In the genomic region with DNA sequence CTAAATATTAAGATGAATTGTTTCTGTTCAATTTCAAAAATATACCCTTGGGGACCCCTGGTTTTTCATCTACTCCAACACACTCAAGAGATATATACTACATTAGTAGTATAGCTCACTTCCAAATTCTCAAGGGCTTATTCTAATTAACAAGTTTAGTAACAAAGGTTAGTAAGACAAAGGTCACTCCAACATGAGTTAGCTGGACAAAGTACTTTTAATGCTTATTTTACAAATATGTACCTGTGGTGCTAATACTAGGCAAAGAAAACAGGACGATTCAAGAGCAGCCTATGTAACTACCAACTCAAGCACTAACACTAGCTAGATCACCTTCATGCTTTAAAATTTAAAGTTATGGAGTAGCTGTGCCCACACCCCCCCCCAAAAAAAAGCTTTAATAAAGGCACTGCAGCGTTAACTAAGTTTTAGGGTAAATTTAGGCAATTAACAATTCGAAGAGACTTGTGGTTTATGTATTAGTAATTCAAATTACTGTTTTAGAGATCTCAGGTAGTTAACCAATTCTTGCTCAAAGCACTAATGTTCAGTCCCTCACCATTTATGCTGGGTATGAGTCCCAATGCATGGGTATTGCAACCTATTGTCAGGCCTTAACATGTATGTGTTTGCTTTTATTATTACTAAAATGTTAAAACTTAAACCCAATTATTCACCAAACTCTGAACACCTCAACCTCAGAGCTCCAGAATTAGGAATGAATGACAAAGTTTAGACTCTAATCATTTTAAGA, we compare ENCODE assay signal across 19 cellular contexts. TPM values are rescaled to one million over a fixed set of nuclear protein-coding genes. Genes with fewer than 3 reads are reported as not detected.
DNase-seq lines count a peak whose midpoint lies in the region; ATAC-seq, FAIRE-seq and TF ChIP-seq lines count a peak whose summit lies in the region.
"Had no signal": no experiment of that assay in that cellular context is flagged by ENCODE, and none has a peak within 500 bp of the region (broad histone marks: within the 10 kb centered on the region; RNA-seq: fewer than 3 reads in every experiment).

No MANE protein-coding gene starts in this region.

- no peaks in the 10 kb centered on the region for H3K27me3 ChIP-seq in naive thymus-derived CD4-positive, alpha-beta T cell (ENCODE audit: control insufficient read depth in 2 of 2, insufficient read depth in 2 of 2, low read length in 2 of 2)
- H3K27me3 ChIP-seq: left lung, stomach, uterus had no signal

- peaks cover 53% of the 10 kb centered on the region for H3K4me1 Mint-ChIP-seq in T-helper 2 cell treated with Interferon-gamma antibody and Interleukin-4, amounts not matched to agents 5 μg/mL and 100 μg/mL, for 36 hours (ENCODE audit: low read depth)
- peaks cover 74% of the 10 kb centered on the region for H3K4me1 Mint-ChIP-seq in activated naive CD8-positive, alpha-beta T cell treated with anti-CD3 and anti-CD28 coated beads, Interleukin-2, amount 50 U/mL, for 24 hours
- H3K4me1 Mint-ChIP-seq in naive thymus-derived CD4-positive, alpha-beta T cell = peaks cover 39 to 96% (median 79%) of the 10 kb centered on the region in 7 donors

- H3K4me2 ChIP-seq in OCI-LY7 (ENCODE audit: low read length) = no peak overlapping the region

- TF ChIP-seq CTCF in D721Med (IDR thresholded peaks at IDR 0.05; ENCODE audit: insufficient read depth, missing control alignments) = no peak
- no peak for TF ChIP-seq CTCF in OCI-LY7 (conservative IDR thresholded peaks at IDR 0.05; ENCODE audit: low read length)

- no peaks in the 10 kb centered on the region for H3K9me3 Mint-ChIP-seq in T-helper 2 cell treated with Interferon-gamma antibody and Interleukin-4, amounts not matched to agents 5 μg/mL and 100 μg/mL, for 36 hours
- H3K9me3 Mint-ChIP-seq in activated naive CD8-positive, alpha-beta T cell treated with anti-CD3 and anti-CD28 coated beads, Interleukin-2, amount 50 U/mL, for 24 hours = no peaks in the 10 kb centered on the region
- H3K9me3 Mint-ChIP-seq in naive thymus-derived CD4-positive, alpha-beta T cell = no peaks in the 10 kb centered on the region

- no peak overlapping the region for H3K4me3 Mint-ChIP-seq in T-helper 2 cell treated with Interferon-gamma antibody and Interleukin-4, amounts not matched to agents 5 μg/mL and 100 μg/mL, for 36 hours
- no peak overlapping the region for H3K4me3 Mint-ChIP-seq in activated naive CD8-positive, alpha-beta T cell treated with anti-CD3 and anti-CD28 coated beads, Interleukin-2, amount 50 U/mL, for 24 hours
- H3K4me3 Mint-ChIP-seq in naive thymus-derived CD4-positive, alpha-beta T cell = no peak overlapping the region

- FAIRE-seq in D721Med (lab: Jason Lieb, UNC) = peak; percentile 16
- FAIRE-seq: A204.1 had no signal

- CTCF ChIA-PET in naive thymus-derived CD4-positive, alpha-beta T cell (lab: Charles Lee) = interaction anchor here (1.4 kb wide), 1 partner anchor 11 kb away, joined by 3 read pairs; no protein-coding TSS in a partner anchor
- CTCF ChIA-PET in OCI-LY7 (lab: Charles Lee; ENCODE audit: unreplicated experiment) = no interaction called here

- no peaks in the 10 kb centered on the region for H3K9me2 ChIP-seq in OCI-LY7 (ENCODE audit: insufficient read depth, low read length)

- POLR2A ChIA-PET in naive thymus-derived CD4-positive, alpha-beta T cell (lab: Charles Lee) = interaction anchor here (29.6 to 30.7 kb wide), 2 partner anchors 7 to 8 kb away, joined by 1419 read pairs; a partner anchor contains a TSS
- POLR2A ChIA-PET in OCI-LY7 (lab: Charles Lee) = interaction anchor here (0.6 to 4.9 kb wide), 12 partner anchors 9 to 936 kb away, joined by 3 to 40 read pairs (median 7); a partner anchor contains a TSS

- H3K36me3 Mint-ChIP-seq in T-helper 2 cell treated with Interferon-gamma antibody and Interleukin-4, amounts not matched to agents 5 μg/mL and 100 μg/mL, for 36 hours (ENCODE audit: low read depth) = peaks cover 81% of the 10 kb centered on the region
- peaks cover 91% of the 10 kb centered on the region for H3K36me3 Mint-ChIP-seq in activated naive CD8-positive, alpha-beta T cell treated with anti-CD3 and anti-CD28 coated beads, Interleukin-2, amount 50 U/mL, for 24 hours (ENCODE audit: low read depth)
- peaks cover 0 to 63% (median 51%) of the 10 kb centered on the region in 5 donors for H3K36me3 Mint-ChIP-seq in naive thymus-derived CD4-positive, alpha-beta T cell

- H3K27me3 Mint-ChIP-seq in T-helper 2 cell treated with Interferon-gamma antibody and Interleukin-4, amounts not matched to agents 5 μg/mL and 100 μg/mL, for 36 hours (ENCODE audit: low read depth) = no peaks in the 10 kb centered on the region
- no peaks in the 10 kb centered on the region for H3K27me3 Mint-ChIP-seq in activated naive CD8-positive, alpha-beta T cell treated with anti-CD3 and anti-CD28 coated beads, Interleukin-2, amount 50 U/mL, for 24 hours
- no peaks in the 10 kb centered on the region for H3K27me3 Mint-ChIP-seq in naive thymus-derived CD4-positive, alpha-beta T cell

- H3K79me2 ChIP-seq in OCI-LY7 (ENCODE audit: insufficient read depth, low read depth, low read length) = peaks cover 81% of the 10 kb centered on the region

- peak overlapping the region; percentile 45 for H3K27ac Mint-ChIP-seq in T-helper 2 cell treated with Interferon-gamma antibody and Interleukin-4, amounts not matched to agents 5 μg/mL and 100 μg/mL, for 36 hours
- H3K27ac Mint-ChIP-seq in activated naive CD8-positive, alpha-beta T cell treated with anti-CD3 and anti-CD28 coated beads, Interleukin-2, amount 50 U/mL, for 24 hours = peak overlapping the region; percentile 39
- H3K27ac Mint-ChIP-seq in naive thymus-derived CD4-positive, alpha-beta T cell = peak overlapping the region in 7 of 9 donors; percentile 4 to 78 (median 56)

- DNase-seq in T-helper 2 cell treated with Interferon-gamma antibody and Interleukin-4, amounts not matched to agents 5 μg/mL and 100 μg/mL, for 36 hours (ENCODE audit: low spot score) = no peak
- DNase-seq in T-helper 2 cell = no peak
- DNase-seq in D721Med (ENCODE audit: insufficient read length, low spot score) = no peak
- DNase-seq in activated naive CD8-positive, alpha-beta T cell treated with anti-CD3 and anti-CD28 coated beads, Interleukin-2, amount 50 U/mL, for 24 hours = no peak
- no peak for DNase-seq in naive thymus-derived CD4-positive, alpha-beta T cell
- no peak for DNase-seq in OCI-LY7 (ENCODE audit: low spot score)
- no peak for DNase-seq in NCI-H2196 treated with DMSO at 0.1 percent for 48 hours (lab: John Stamatoyannopoulos, UW; ENCODE audit: unreplicated experiment)
- DNase-seq in DMS 273 (lab: John Stamatoyannopoulos, UW; ENCODE audit: unreplicated experiment) = no peak
- DNase-seq: activated CD4-positive, alpha-beta T cell treated with anti-CD3 and anti-CD28 coated beads for 48 hours; activated T-cell treated with anti-CD3 and anti-CD28 coated beads, Interleukin-2, amount 50 U/mL, for 48 hours; amniotic stem cell; left lung; NCI-H1694; stomach; T-helper 9 cell; uterus had no signal

- no peak overlapping the region for H2AFZ ChIP-seq in OCI-LY7 (ENCODE audit: low read length)

- H3K4me3 ChIP-seq in naive thymus-derived CD4-positive, alpha-beta T cell (ENCODE audit: low read length) = no peak overlapping the region
- no peak overlapping the region for H3K4me3 ChIP-seq in OCI-LY7 (ENCODE audit: low read depth, low read length, poor library complexity, severe bottlenecking)
- H3K4me3 ChIP-seq: left lung, prostate gland, stomach, uterus had no signal

- peaks cover 25 to 30% of the 10 kb centered on the region in 2 donors for H3K4me1 ChIP-seq in naive thymus-derived CD4-positive, alpha-beta T cell (ENCODE audit: control insufficient read depth in 2 of 2, insufficient read depth in 2 of 2, low read length in 2 of 2)
- H3K4me1 ChIP-seq in OCI-LY7 (ENCODE audit: insufficient read depth, low read length, poor library complexity, severe bottlenecking) = peaks cover 4% of the 10 kb centered on the region
- H3K4me1 ChIP-seq: prostate gland, uterus had no signal

- no peak overlapping the region for H3K27ac ChIP-seq in naive thymus-derived CD4-positive, alpha-beta T cell (ENCODE audit: low read depth, low read length)
- H3K27ac ChIP-seq in OCI-LY7 (ENCODE audit: low read depth, low read length, poor library complexity, severe bottlenecking) = no peak overlapping the region
- H3K27ac ChIP-seq: C4-2B, prostate gland, uterus had no signal

- H3K9me3 ChIP-seq in naive thymus-derived CD4-positive, alpha-beta T cell (ENCODE audit: control insufficient read depth in 2 of 3, low read length in 3 of 3) = no peaks in the 10 kb centered on the region
- no peaks in the 10 kb centered on the region for H3K9me3 ChIP-seq in OCI-LY7 (ENCODE audit: low read length)
- H3K9me3 ChIP-seq: left lung, prostate gland, stomach, uterus had no signal

- intact Hi-C loops in naive thymus-derived CD4-positive, alpha-beta T cell (cut with micrococcal nuclease) = no loop called here
- intact Hi-C loops in OCI-LY7 (cut with micrococcal nuclease; ENCODE audit: unreplicated experiment) = no loop called here

- peaks cover 10 to 40% (median 29%) of the 10 kb centered on the region in 3 experiments for H3K36me3 ChIP-seq in naive thymus-derived CD4-positive, alpha-beta T cell (ENCODE audit: control insufficient read depth in 2 of 3, insufficient read depth in 3 of 3, low read length in 3 of 3)
- peaks cover 100% of the 10 kb centered on the region for H3K36me3 ChIP-seq in OCI-LY7 (ENCODE audit: insufficient read depth, low read length)
- H3K36me3 ChIP-seq: prostate gland, uterus had no signal

- ATAC-seq in activated naive CD8-positive, alpha-beta T cell treated with anti-CD3 and anti-CD28 coated beads, Interleukin-2, amount 50 U/mL, for 24 hours = no peak
- ATAC-seq in naive thymus-derived CD4-positive, alpha-beta T cell = no peak
- ATAC-seq: left lung had no signal

- BruUV-seq in OCI-LY7 (replicated peaks; lab: Mats Ljungman, UMichigan) = no TSS peak

- peaks cover 46% of the 10 kb centered on the region for H4K20me1 ChIP-seq in OCI-LY7 (ENCODE audit: insufficient read depth, low read length)

RNA-seq across cellular contexts. Expression of a gene that starts 14.1 kb away (rescaled TPM):
- 100 to 1,000 TPM; 378 to 509 (median 428) TPM for total RNA-seq in naive thymus-derived CD4-positive, alpha-beta T cell
- 100 to 1,000 TPM; 282 to 474 TPM for polyA plus RNA-seq in naive thymus-derived CD4-positive, alpha-beta T cell
- 426 and 592 TPM in 2 replicates for total RNA-seq in OCI-LY7 (2014; rRNA removed; shearing (Covaris generic))
- 610 and 650 TPM in 2 replicates for total RNA-seq in OCI-LY7 (2022)

RNA-seq across cellular contexts. Expression of a gene that starts 14.8 kb away (rescaled TPM):
- 10 to 100 TPM; 23.5 to 31.0 (median 27.8) TPM for total RNA-seq in naive thymus-derived CD4-positive, alpha-beta T cell
- 10 to 100 TPM; 17.1 to 43.7 TPM for polyA plus RNA-seq in naive thymus-derived CD4-positive, alpha-beta T cell
- 12.7 and 12.9 TPM in 2 replicates for total RNA-seq in OCI-LY7 (2014; rRNA removed; shearing (Covaris generic))
- 26.3 and 28.3 TPM in 2 replicates for total RNA-seq in OCI-LY7 (2022)
